2 cellular contexts compared by ENCODE assay signal in the genomic region with DNA sequence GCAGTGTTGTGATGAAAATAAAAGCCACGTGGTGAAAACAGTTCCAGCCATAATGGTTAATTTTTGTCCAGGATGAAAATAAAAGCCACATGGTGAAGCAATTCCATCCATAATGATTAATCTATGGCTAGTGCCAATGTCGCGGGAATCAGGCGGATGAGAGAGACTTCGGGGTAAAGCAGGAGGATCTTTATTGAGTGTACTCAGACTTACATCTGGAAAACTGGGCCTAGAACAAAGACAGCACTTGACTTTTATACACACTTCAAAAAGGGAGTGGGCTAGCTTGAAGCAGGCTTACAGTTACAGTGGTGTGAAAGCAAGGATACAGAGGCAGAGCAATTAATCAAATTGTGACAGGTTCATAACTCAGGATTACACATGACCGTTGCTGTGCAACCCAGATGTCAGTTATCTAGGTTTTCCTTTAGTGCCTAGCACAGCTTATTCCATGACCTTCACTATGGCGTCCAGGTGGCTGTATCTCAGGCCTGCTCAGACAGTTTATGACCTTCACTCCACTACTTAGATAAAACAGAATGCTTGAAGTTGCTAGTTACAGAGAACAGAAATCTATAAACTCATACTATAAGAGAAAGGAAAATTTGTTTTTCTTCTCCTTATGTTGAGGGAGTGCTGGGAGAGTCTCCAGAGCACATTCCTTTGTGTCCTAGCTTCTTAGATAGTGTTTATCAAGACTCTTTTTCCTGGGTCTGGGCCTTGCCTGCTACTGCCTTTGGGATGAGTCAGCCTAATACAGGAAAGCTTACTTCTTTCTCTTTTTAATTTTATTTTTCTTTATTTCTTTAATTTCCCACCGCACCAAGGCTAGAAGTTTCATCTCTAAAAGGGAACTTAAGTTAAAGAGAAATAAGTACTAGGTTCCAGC.
TF ChIP-seq lines count a peak whose summit lies in the region.

No MANE protein-coding gene starts in this region.

TF ChIP-seq in HEK293T, 16 proteins besides CTCF, POLR2A, EP300 and RAD21:
- TF ChIP-seq SUZ12 (IDR thresholded peaks at IDR 0.05) (no peak), CTBP1 (IDR thresholded peaks at IDR 0.05; ENCODE audit: borderline replicate concordance) (no peak)
- TF ChIP-seq, protein P1, sequence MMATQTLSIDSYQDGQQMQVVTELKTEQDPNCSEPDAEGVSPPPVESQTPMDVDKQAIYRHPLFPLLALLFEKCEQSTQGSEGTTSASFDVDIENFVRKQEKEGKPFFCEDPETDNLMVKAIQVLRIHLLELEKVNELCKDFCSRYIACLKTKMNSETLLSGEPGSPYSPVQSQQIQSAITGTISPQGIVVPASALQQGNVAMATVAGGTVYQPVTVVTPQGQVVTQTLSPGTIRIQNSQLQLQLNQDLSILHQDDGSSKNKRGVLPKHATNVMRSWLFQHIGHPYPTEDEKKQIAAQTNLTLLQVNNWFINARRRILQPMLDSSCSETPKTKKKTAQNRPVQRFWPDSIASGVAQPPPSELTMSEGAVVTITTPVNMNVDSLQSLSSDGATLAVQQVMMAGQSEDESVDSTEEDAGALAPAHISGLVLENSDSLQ (IDR thresholded peaks at IDR 0.05), result peak; percentile 77

TF ChIP-seq in endothelial cell of umbilical vein, 7 proteins besides CTCF, POLR2A, EP300 and RAD21:
- TF ChIP-seq MYC (IDR thresholded peaks at IDR 0.05; ENCODE audit: low read depth, low read length) (no peak), POLR2AphosphoS5 (IDR thresholded peaks at IDR 0.05; ENCODE audit: insufficient read depth, low read depth, low read length) (no peak), FOS (IDR thresholded peaks at IDR 0.05; ENCODE audit: borderline replicate concordance, insufficient read depth, low read length) (peak; percentile 11), JUN (IDR thresholded peaks at IDR 0.05; ENCODE audit: borderline replicate concordance, insufficient read depth, insufficient read length, low read depth) (no peak), EZH2 (IDR thresholded peaks at IDR 0.05; ENCODE audit: borderline replicate concordance, low read depth, low read length, severe bottlenecking) (no peak)
- TF ChIP-seq, protein P2, sequence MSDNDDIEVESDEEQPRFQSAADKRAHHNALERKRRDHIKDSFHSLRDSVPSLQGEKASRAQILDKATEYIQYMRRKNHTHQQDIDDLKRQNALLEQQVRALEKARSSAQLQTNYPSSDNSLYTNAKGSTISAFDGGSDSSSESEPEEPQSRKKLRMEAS (IDR thresholded peaks at IDR 0.05; ENCODE audit: insufficient read depth, insufficient read length), result no peak
